Comparison of ENCODE assay signal across 1 cellular context in genomic region chr6:8238772-8239683, GRCh38.
TF ChIP-seq lines count a peak whose summit lies in the region.

No MANE protein-coding gene starts in this region.

TF ChIP-seq in SK-N-SH, 30 proteins besides CTCF, POLR2A, EP300 and RAD21 (continued from another document):
- TF ChIP-seq PBX3 (IDR thresholded peaks at IDR 0.05) (0 out of 2 replicates have a peak, but pooled peaks have one; percentile 18), FOXM1 (IDR thresholded peaks at IDR 0.05; ENCODE audit: low read depth) (no peak), CHD2 (IDR thresholded peaks at IDR 0.05; ENCODE audit: low read length, partially characterized antibody) (peak; percentile 80), FOXJ3 (CRISPR knock-in tag; IDR thresholded peaks at IDR 0.05) (peak; percentile 88; the same call in 1 of the 2 replicates), RFX5 (IDR thresholded peaks at IDR 0.05; ENCODE audit: low read length) (no peak), TCF12 (IDR thresholded peaks at IDR 0.05) (peak; percentile 41), MXI1 (IDR thresholded peaks at IDR 0.05; ENCODE audit: low read depth, low read length) (peak; percentile 55; the same call in 1 of the 2 replicates), RCOR1 (IDR thresholded peaks at IDR 0.05; ENCODE audit: low read length) (peak; percentile 78)
TF ChIP-seq in SK-N-SH: peak in this region for 7.
